ENCODE assay signal across 12 cellular contexts in the genomic region with DNA sequence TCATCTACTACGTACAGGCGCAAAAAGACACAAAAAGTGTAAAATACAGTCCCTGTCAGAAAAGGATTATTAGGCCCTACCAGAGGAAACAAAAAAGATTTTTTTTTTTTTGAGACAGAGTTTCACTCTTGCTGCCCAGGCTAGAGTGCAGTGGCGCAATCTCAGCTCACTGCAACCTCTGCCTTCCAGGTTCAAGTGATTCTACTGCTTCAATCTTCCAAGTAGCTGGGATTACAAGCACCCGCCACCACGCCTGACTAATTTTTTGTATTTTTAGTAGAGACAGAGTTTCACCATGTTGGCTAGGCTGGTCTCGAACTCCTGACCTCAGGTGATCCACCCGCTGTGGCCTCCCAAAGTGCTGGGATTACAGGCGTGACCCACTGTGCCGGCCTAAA. TPM values are rescaled to one million over a fixed set of nuclear protein-coding genes. Genes with fewer than 3 reads are reported as not detected.
"Had no signal": no experiment of that assay in that cellular context is flagged by ENCODE, and none has a peak within 500 bp of the region (broad histone marks: within the 10 kb centered on the region; RNA-seq: fewer than 3 reads in every experiment).

No MANE protein-coding gene starts in this region.

RNA-seq across cellular contexts. Expression of a gene that starts 18.7 kb away (rescaled TPM):
- total RNA-seq: activated CD4-positive, alpha-beta memory T cell treated with anti-CD3 and anti-CD28 coated beads, Interleukin-2, amount 10 ng/mL, durations not matched to agents 7 days and 5 days; activated T-helper 1 cell treated with anti-CD3 and anti-CD28 coated beads, Interleukin-12 subunit alpha, Interleukin-12 subunit beta, Interleukin-2, Interleukin-4 antibody, amounts not matched to agents 30 ng/mL and 10 ng/mL and 1 ng/mL, durations not matched to agents 14 hours and 24 hours and 36 hours; ascending aorta; breast epithelium; epithelial cell of proximal tubule; fibroblast of villous mesenchyme; heart right ventricle; osteoblast; prostate gland; SK-MEL-5; skeletal muscle tissue had no signal
- polyA plus RNA-seq: adipose tissue had no signal

RNA-seq across cellular contexts. Expression of a gene that starts 22.1 kb away (rescaled TPM):
- total RNA-seq: ascending aorta had no signal
